Comparison of ENCODE assay signal across 9 cellular contexts in genomic region chr15:76330281-76330680, GRCh38. TPM values are rescaled to one million over a fixed set of nuclear protein-coding genes. Genes with fewer than 3 reads are reported as not detected.
A peak's percentile ranks its signal among the peaks of the same experiment; 100 is the strongest.
DNase-seq lines count a peak whose midpoint lies in the region; FAIRE-seq and TF ChIP-seq lines count a peak whose summit lies in the region.
"Had no signal": no experiment of that assay in that cellular context is flagged by ENCODE, and none has a peak within 500 bp of the region (broad histone marks: within the 10 kb centered on the region; RNA-seq: fewer than 3 reads in every experiment).

No MANE protein-coding gene starts in this region.

- POLR2A ChIA-PET in activated CD4-positive, alpha-beta memory T cell treated with anti-CD3 and anti-CD28 coated beads, Interleukin-2, amount 10 ng/mL, durations not matched to agents 7 days and 5 days (lab: Charles Lee): no interaction called here

- no peaks in the 10 kb centered on the region for H3K36me3 Mint-ChIP-seq in activated CD4-positive, alpha-beta memory T cell treated with anti-CD3 and anti-CD28 coated beads, Interleukin-2, amount 10 ng/mL, durations not matched to agents 7 days and 5 days (ENCODE audit: low read depth)

- H3K27me3 Mint-ChIP-seq in activated CD4-positive, alpha-beta memory T cell treated with anti-CD3 and anti-CD28 coated beads, Interleukin-2, amount 10 ng/mL, durations not matched to agents 7 days and 5 days: peaks cover 46% of the 10 kb centered on the region

- no peak overlapping the region for H3K4me3 ChIP-seq in adrenal gland
- no peak overlapping the region for H3K4me3 ChIP-seq in kidney (ENCODE audit: low read length in 2 of 2)

- intact Hi-C loops in adrenal gland (cut with DNase I): loop anchor here in 1 of 2 donors (5.0 kb wide), 1 partner anchor 138 kb away; no protein-coding TSS in a partner anchor
- intact Hi-C loops in kidney (cut with DNase I): loop anchor here (10.0 kb wide), 1 partner anchor 135 kb away; no protein-coding TSS in a partner anchor

- H3K4me3 Mint-ChIP-seq in activated CD4-positive, alpha-beta memory T cell treated with anti-CD3 and anti-CD28 coated beads, Interleukin-2, amount 10 ng/mL, durations not matched to agents 7 days and 5 days: no peak overlapping the region
- H3K4me3 Mint-ChIP-seq: dendritic cell treated with granulocyte-macrophage colony-stimulating factor and Interleukin-4, amounts not matched to agents 40 ng/mL and 50 ng/mL, for 4 days had no signal

- peak; percentile 52; the same call in 1 of the 2 replicates for TF ChIP-seq CTCF in C4-2B (conservative IDR thresholded peaks at IDR 0.05)
- TF ChIP-seq CTCF in adrenal gland (IDR thresholded peaks at IDR 0.05): peak; percentile 42 to 77 (median 62)
- TF ChIP-seq CTCF in kidney (IDR thresholded peaks at IDR 0.05; ENCODE audit: borderline replicate concordance, extremely low read depth, insufficient read depth): peak; percentile 57

- WGBS in adrenal gland, 4 donors: 53 to 70% (median 60%) methylated on average over 4 of the region's 4 CpGs

- H3K9me3 Mint-ChIP-seq in activated CD4-positive, alpha-beta memory T cell treated with anti-CD3 and anti-CD28 coated beads, Interleukin-2, amount 10 ng/mL, durations not matched to agents 7 days and 5 days: no peaks in the 10 kb centered on the region
- H3K9me3 Mint-ChIP-seq: dendritic cell treated with granulocyte-macrophage colony-stimulating factor and Interleukin-4, amounts not matched to agents 40 ng/mL and 50 ng/mL, for 4 days had no signal

- H3K27ac ChIP-seq in C4-2B (no peak overlapping the region), adrenal gland (no peak overlapping the region), kidney (ENCODE audit: low read depth in 2 of 2, low read length in 2 of 2) (no peak overlapping the region)

- peaks cover 11% of the 10 kb centered on the region for H3K4me1 Mint-ChIP-seq in activated CD4-positive, alpha-beta memory T cell treated with anti-CD3 and anti-CD28 coated beads, Interleukin-2, amount 10 ng/mL, durations not matched to agents 7 days and 5 days

- no peaks in the 10 kb centered on the region for H3K9me3 ChIP-seq in adrenal gland (replicated peaks in 1 of 3)
- no peaks in the 10 kb centered on the region for H3K9me3 ChIP-seq in kidney (ENCODE audit: control insufficient read depth in 1 of 2, low read length in 2 of 2)

- no peaks in the 10 kb centered on the region for H3K4me1 ChIP-seq in adrenal gland (replicated peaks in 1 of 2)
- H3K4me1 ChIP-seq in kidney (ENCODE audit: control insufficient read depth in 1 of 2, insufficient read depth in 1 of 2, low read depth in 1 of 2, low read length in 2 of 2): no peaks in the 10 kb centered on the region

- peak; percentile 46 for DNase-seq in HT1080 (ENCODE audit: low read depth)
- DNase-seq in adrenal gland: peak; percentile 57 to 83 (median 74)
- DNase-seq in kidney: no peak
- no peak for DNase-seq in NCI-H2107 treated with DMSO at 0.1 percent for 48 hours (lab: John Stamatoyannopoulos, UW; ENCODE audit: unreplicated experiment)
- DNase-seq in NK-92 (lab: John Stamatoyannopoulos, UW; ENCODE audit: unreplicated experiment): no peak
- no peak for DNase-seq in activated CD4-positive, alpha-beta T cell treated with anti-CD3 and anti-CD28 coated beads for 1 hour
- DNase-seq in activated CD4-positive, alpha-beta memory T cell treated with anti-CD3 and anti-CD28 coated beads, Interleukin-2, amount 10 ng/mL, durations not matched to agents 7 days and 5 days: no peak

- no peak overlapping the region for H3K27ac Mint-ChIP-seq in activated CD4-positive, alpha-beta memory T cell treated with anti-CD3 and anti-CD28 coated beads, Interleukin-2, amount 10 ng/mL, durations not matched to agents 7 days and 5 days
- H3K27ac Mint-ChIP-seq: dendritic cell treated with granulocyte-macrophage colony-stimulating factor and Interleukin-4, amounts not matched to agents 40 ng/mL and 50 ng/mL, for 4 days had no signal

- TF ChIP-seq POLR2A in adrenal gland (IDR thresholded peaks at IDR 0.05): no peak

- peaks cover 35% of the 10 kb centered on the region for H3K27me3 ChIP-seq in adrenal gland

- FAIRE-seq in kidney (lab: Jason Lieb, UNC): no peak

- H3K36me3 ChIP-seq in adrenal gland (replicated peaks in 1 of 2) (no peaks in the 10 kb centered on the region), kidney (ENCODE audit: control insufficient read depth in 1 of 2, insufficient read depth in 2 of 2, low read length in 2 of 2) (no peaks in the 10 kb centered on the region)

- H3K9ac ChIP-seq in kidney (ENCODE audit: low read length in 2 of 2): no peak overlapping the region

- CTCF ChIA-PET in activated CD4-positive, alpha-beta memory T cell treated with anti-CD3 and anti-CD28 coated beads, Interleukin-2, amount 10 ng/mL, durations not matched to agents 7 days and 5 days (lab: Charles Lee): interaction anchor here (1.0 to 1.4 kb wide), 2 partner anchors 94 to 139 kb away, joined by 3 to 5 read pairs; no protein-coding TSS in a partner anchor

RNA-seq across cellular contexts. Expression of gene ISL2, which starts 6.3 kb away (rescaled TPM):
- total RNA-seq in HT1080 (2014; rRNA removed; shearing (Covaris generic)): 0.57 and 2.2 TPM in 2 replicates
- 1.9 and 2.2 TPM in 2 replicates for polyA plus RNA-seq in HT1080 (2015; cell fraction: cytosol; rRNA removed)
- polyA plus RNA-seq in HT1080 (2015; cell fraction: nucleus; rRNA removed): 5.1 and 7.3 TPM in 2 replicates
- total RNA-seq in adrenal gland (under 1 TPM in 1 of 8 donors, not detected in 7; 0.11 TPM), kidney (0.44 TPM)
- polyA plus RNA-seq in adrenal gland (under 1 TPM in 1 of 3 donors, not detected in 2; 0.03 TPM), kidney (ENCODE audit: insufficient read depth, low read depth, low replicate concordance) (not detected)
- 1 to 10 TPM; 3.7 TPM for total RNA-seq in activated CD4-positive, alpha-beta memory T cell treated with anti-CD3 and anti-CD28 coated beads, Interleukin-2, amount 10 ng/mL, durations not matched to agents 7 days and 5 days

RNA-seq across cellular contexts. Expression of gene ETFA, which starts 19.0 kb away (rescaled TPM):
- 130 and 131 TPM in 2 replicates for total RNA-seq in HT1080 (2014; rRNA removed; shearing (Covaris generic))
- 119 and 128 TPM in 2 replicates for polyA plus RNA-seq in HT1080 (2015; cell fraction: cytosol; rRNA removed)
- polyA plus RNA-seq in HT1080 (2015; cell fraction: nucleus; rRNA removed): 89.3 and 94.1 TPM in 2 replicates
- total RNA-seq in adrenal gland (100 to 1,000 TPM; 124 to 331 (median 187) TPM), kidney (90.1 TPM)
- polyA plus RNA-seq in adrenal gland (100 to 1,000 TPM in 1 of 3 donors, 10 to 100 TPM in 2; 50.0 to 339 (median 69.8) TPM), kidney (ENCODE audit: insufficient read depth, low read depth, low replicate concordance) (261 TPM)
- 100 to 1,000 TPM; 109 to 112 TPM for total RNA-seq in activated CD4-positive, alpha-beta memory T cell treated with anti-CD3 and anti-CD28 coated beads, Interleukin-2, amount 10 ng/mL, durations not matched to agents 7 days and 5 days

Comparison
In these comparisons a context has a peak if more than half of its experiments do, and no peak if none do; other contexts are left out.
1. DNase-seq: peak in HT1080 (single experiment) and adrenal gland (7 of 7); none in kidney (single experiment), NCI-H2107 treated with DMSO at 0.1 percent for 48 hours (single experiment), NK-92 (single experiment), activated CD4-positive, alpha-beta T cell treated with anti-CD3 and anti-CD28 coated beads for 1 hour (single experiment) and activated CD4-positive, alpha-beta memory T cell treated with anti-CD3 and anti-CD28 coated beads, Interleukin-2, amount 10 ng/mL, durations not matched to agents 7 days and 5 days (single experiment).
2. Peak in every context shown above with its lines, with median percentiles within 50 percentile points of each other: CTCF ChIP-seq.